In the genomic region with DNA sequence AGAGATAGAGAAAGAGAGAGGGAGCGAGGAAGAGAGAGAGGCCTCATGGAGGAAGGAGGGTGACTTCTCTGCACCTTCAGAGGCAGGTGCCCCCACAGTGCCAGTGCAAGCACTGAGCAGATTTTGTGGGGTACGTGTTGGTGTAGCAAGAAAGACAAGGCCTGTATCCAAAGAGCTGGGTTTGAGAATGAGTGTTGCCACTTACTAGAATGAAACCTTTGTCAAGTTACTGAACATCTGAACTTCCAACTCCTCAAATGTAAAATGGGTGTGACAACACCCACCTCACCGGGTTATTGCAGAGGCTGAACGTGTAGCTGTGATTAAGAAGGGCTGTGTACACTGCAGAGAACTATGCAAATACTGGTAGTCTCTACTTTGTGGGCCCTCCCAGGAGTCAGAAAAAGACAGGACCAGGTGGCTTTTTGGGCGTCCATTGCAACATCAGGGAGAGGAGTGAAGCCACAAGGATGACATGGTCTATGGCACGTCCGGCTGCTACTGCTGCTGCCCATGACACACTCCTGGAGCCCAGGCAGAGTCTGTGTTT, we compare ENCODE assay signal across 10 cellular contexts. TPM values are rescaled to one million over a fixed set of nuclear protein-coding genes. Genes with fewer than 3 reads are reported as not detected.
DNase-seq lines count a peak whose midpoint lies in the region; ATAC-seq and TF ChIP-seq lines count a peak whose summit lies in the region.
"Had no signal": no experiment of that assay in that cellular context is flagged by ENCODE, and none has a peak within 500 bp of the region (broad histone marks: within the 10 kb centered on the region; RNA-seq: fewer than 3 reads in every experiment).

No MANE protein-coding gene starts in this region.

- WGBS in heart left ventricle, 4 donors, result 90 to 96% (median 92%) methylated on average over 7 of the region's 7 CpGs

- ATAC-seq in heart left ventricle (no peak), HG03521 (IDR thresholded peaks at IDR 0.05; ENCODE audit: unreplicated experiment) (peak; percentile 69), upper lobe of right lung (no peak)

- TF ChIP-seq CTCF in cardiac muscle cell (IDR thresholded peaks at IDR 0.05; ENCODE audit: low read depth, low read length) (peak; percentile 4), heart left ventricle (IDR thresholded peaks at IDR 0.05) (no peak), colonic mucosa (IDR thresholded peaks at IDR 0.05) (no peak), upper lobe of right lung (IDR thresholded peaks at IDR 0.05) (no peak), A673 (conservative IDR thresholded peaks at IDR 0.05; ENCODE audit: low read depth, low read length) (no peak)

- H3K27me3 ChIP-seq in cardiac muscle cell (no peaks in the 10 kb centered on the region), heart left ventricle (no peaks in the 10 kb centered on the region), colonic mucosa (no peaks in the 10 kb centered on the region), upper lobe of right lung (no peaks in the 10 kb centered on the region), A673 (replicated peaks; ENCODE audit: insufficient read depth, low read depth, low read length, poor library complexity) (no peaks in the 10 kb centered on the region)

- H3K4me3 ChIP-seq in cardiac muscle cell, result no peak overlapping the region
- H3K4me3 ChIP-seq in heart left ventricle, result no peak overlapping the region
- H3K4me3 ChIP-seq in colonic mucosa, result no peak overlapping the region
- no peak overlapping the region for H3K4me3 ChIP-seq in upper lobe of right lung
- H3K4me3 ChIP-seq in A673 (ENCODE audit: low read depth, low read length, poor library complexity, severe bottlenecking), result no peak overlapping the region

- H3K36me3 ChIP-seq in cardiac muscle cell, result no peaks in the 10 kb centered on the region
- no peaks in the 10 kb centered on the region for H3K36me3 ChIP-seq in heart left ventricle
- no peaks in the 10 kb centered on the region for H3K36me3 ChIP-seq in colonic mucosa
- no peaks in the 10 kb centered on the region for H3K36me3 ChIP-seq in upper lobe of right lung
- no peaks in the 10 kb centered on the region for H3K36me3 ChIP-seq in A673 (ENCODE audit: insufficient read depth, low read length, poor library complexity, severe bottlenecking)

- H3K9me3 ChIP-seq in cardiac muscle cell (ENCODE audit: low read depth) (no peaks in the 10 kb centered on the region), heart left ventricle (no peaks in the 10 kb centered on the region), colonic mucosa (no peaks in the 10 kb centered on the region), upper lobe of right lung (no peaks in the 10 kb centered on the region), A673 (ENCODE audit: low read depth, low read length, poor library complexity, severe bottlenecking) (no peaks in the 10 kb centered on the region)

- TF ChIP-seq POLR2A in heart left ventricle (IDR thresholded peaks at IDR 0.05), result no peak

- no peak overlapping the region for H3K27ac ChIP-seq in cardiac muscle cell
- H3K27ac ChIP-seq in heart left ventricle, result peak overlapping the region in 2 of 12 donors; percentile 11 to 78
- peak overlapping the region; percentile 42 for H3K27ac ChIP-seq in colonic mucosa
- peak overlapping the region; percentile 37 for H3K27ac ChIP-seq in upper lobe of right lung
- no peak overlapping the region for H3K27ac ChIP-seq in A673 (ENCODE audit: low read depth, low read length, poor library complexity, severe bottlenecking)

- intact Hi-C loops in heart left ventricle (cut with DNase I), result no loop called here
- intact Hi-C loops in colonic mucosa (cut with DNase I), result loop anchor here (5.0 kb wide), 1 partner anchor 46 kb away; no protein-coding TSS in a partner anchor
- intact Hi-C loops in upper lobe of right lung (cut with DNase I), result no loop called here
- intact Hi-C loops in A673 (cut with micrococcal nuclease; ENCODE audit: unreplicated experiment), result no loop called here

- no TSS peak for BruUV-seq in A673 (replicated peaks; lab: Mats Ljungman, UMichigan)

- H3K4me1 ChIP-seq in cardiac muscle cell (ENCODE audit: low read depth) (no peaks in the 10 kb centered on the region), heart left ventricle (peaks cover 0 to 23% (median 0%) of the 10 kb centered on the region in 12 donors), colonic mucosa (peaks cover 11% of the 10 kb centered on the region), upper lobe of right lung (peaks cover 7% of the 10 kb centered on the region), A673 (ENCODE audit: insufficient read depth, low read length, poor library complexity, severe bottlenecking) (peaks cover 16% of the 10 kb centered on the region)

- no peak for DNase-seq in cardiac muscle cell (ENCODE audit: low read depth in 1 of 2, low spot score in 1 of 2)
- DNase-seq in heart left ventricle, result no peak
- peak; percentile 50 for DNase-seq in colonic mucosa
- no peak for DNase-seq in upper lobe of right lung
- no peak for DNase-seq in ecto neural progenitor cell (ENCODE audit: low spot score)
- no peak for DNase-seq in NCI-H345 (lab: John Stamatoyannopoulos, UW)
- no peak for DNase-seq in A673 (ENCODE audit: low spot score)
- DNase-seq: C1 segment of cervical spinal cord had no signal

- CTCF ChIA-PET in A673 (lab: Charles Lee), result no interaction called here

- POLR2A ChIA-PET in A673 (lab: Charles Lee; ENCODE audit: low non-redundant PET), result no interaction called here

- H3K9ac ChIP-seq in colonic mucosa (ENCODE audit: low read depth in 2 of 2, low read length in 2 of 2), result no peak overlapping the region

RNA-seq across cellular contexts. Expression of gene ATP12A, which starts 54.3 kb away (rescaled TPM):
- total RNA-seq in cardiac muscle cell (not detected in 2 replicates), heart left ventricle (not detected), colonic mucosa (1 to 10 TPM in 1 of 2 donors, under 1 TPM in 1; 0.64 to 1.4 TPM), upper lobe of right lung (not detected), A673 (2021) (0.39 and 0.47 TPM in 2 replicates)
- polyA plus RNA-seq in cardiac muscle cell (not detected in 2 replicates), heart left ventricle (not detected)
- total RNA-seq: HT1080 had no signal

Comparison
In these comparisons a context has a peak if more than half of its experiments do, and no peak if none do; other contexts are left out.
1. H3K27ac ChIP-seq: peak in colonic mucosa (single experiment) and upper lobe of right lung (single experiment); none in cardiac muscle cell (single experiment) and A673 (single experiment).